Comparison of ENCODE assay signal across 1 cellular context in the genomic region with DNA sequence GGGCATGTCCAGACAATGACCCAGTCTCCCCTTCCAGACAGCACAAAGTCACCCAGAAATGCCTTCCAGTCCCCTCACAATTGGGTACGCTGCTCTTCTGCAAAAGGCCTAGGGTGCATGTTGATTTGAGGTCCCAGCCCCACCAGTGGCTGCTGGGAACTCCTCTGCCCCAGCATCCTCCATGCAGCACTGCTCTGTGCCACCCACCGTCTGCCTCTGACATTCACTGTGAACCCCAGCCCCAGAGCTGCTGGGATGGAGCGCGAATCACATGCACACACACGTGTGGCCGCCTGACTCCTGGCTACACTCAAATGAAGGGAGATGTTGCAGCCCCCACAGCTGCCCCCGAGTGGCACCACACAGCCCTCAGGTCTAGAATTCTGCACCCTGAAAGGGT.
TF ChIP-seq lines count a peak whose summit lies in the region.

No MANE protein-coding gene starts in this region.

TF ChIP-seq in GM23338, 12 proteins besides CTCF, POLR2A, EP300 and RAD21 (continued from another document):
- TF ChIP-seq, protein P1, sequence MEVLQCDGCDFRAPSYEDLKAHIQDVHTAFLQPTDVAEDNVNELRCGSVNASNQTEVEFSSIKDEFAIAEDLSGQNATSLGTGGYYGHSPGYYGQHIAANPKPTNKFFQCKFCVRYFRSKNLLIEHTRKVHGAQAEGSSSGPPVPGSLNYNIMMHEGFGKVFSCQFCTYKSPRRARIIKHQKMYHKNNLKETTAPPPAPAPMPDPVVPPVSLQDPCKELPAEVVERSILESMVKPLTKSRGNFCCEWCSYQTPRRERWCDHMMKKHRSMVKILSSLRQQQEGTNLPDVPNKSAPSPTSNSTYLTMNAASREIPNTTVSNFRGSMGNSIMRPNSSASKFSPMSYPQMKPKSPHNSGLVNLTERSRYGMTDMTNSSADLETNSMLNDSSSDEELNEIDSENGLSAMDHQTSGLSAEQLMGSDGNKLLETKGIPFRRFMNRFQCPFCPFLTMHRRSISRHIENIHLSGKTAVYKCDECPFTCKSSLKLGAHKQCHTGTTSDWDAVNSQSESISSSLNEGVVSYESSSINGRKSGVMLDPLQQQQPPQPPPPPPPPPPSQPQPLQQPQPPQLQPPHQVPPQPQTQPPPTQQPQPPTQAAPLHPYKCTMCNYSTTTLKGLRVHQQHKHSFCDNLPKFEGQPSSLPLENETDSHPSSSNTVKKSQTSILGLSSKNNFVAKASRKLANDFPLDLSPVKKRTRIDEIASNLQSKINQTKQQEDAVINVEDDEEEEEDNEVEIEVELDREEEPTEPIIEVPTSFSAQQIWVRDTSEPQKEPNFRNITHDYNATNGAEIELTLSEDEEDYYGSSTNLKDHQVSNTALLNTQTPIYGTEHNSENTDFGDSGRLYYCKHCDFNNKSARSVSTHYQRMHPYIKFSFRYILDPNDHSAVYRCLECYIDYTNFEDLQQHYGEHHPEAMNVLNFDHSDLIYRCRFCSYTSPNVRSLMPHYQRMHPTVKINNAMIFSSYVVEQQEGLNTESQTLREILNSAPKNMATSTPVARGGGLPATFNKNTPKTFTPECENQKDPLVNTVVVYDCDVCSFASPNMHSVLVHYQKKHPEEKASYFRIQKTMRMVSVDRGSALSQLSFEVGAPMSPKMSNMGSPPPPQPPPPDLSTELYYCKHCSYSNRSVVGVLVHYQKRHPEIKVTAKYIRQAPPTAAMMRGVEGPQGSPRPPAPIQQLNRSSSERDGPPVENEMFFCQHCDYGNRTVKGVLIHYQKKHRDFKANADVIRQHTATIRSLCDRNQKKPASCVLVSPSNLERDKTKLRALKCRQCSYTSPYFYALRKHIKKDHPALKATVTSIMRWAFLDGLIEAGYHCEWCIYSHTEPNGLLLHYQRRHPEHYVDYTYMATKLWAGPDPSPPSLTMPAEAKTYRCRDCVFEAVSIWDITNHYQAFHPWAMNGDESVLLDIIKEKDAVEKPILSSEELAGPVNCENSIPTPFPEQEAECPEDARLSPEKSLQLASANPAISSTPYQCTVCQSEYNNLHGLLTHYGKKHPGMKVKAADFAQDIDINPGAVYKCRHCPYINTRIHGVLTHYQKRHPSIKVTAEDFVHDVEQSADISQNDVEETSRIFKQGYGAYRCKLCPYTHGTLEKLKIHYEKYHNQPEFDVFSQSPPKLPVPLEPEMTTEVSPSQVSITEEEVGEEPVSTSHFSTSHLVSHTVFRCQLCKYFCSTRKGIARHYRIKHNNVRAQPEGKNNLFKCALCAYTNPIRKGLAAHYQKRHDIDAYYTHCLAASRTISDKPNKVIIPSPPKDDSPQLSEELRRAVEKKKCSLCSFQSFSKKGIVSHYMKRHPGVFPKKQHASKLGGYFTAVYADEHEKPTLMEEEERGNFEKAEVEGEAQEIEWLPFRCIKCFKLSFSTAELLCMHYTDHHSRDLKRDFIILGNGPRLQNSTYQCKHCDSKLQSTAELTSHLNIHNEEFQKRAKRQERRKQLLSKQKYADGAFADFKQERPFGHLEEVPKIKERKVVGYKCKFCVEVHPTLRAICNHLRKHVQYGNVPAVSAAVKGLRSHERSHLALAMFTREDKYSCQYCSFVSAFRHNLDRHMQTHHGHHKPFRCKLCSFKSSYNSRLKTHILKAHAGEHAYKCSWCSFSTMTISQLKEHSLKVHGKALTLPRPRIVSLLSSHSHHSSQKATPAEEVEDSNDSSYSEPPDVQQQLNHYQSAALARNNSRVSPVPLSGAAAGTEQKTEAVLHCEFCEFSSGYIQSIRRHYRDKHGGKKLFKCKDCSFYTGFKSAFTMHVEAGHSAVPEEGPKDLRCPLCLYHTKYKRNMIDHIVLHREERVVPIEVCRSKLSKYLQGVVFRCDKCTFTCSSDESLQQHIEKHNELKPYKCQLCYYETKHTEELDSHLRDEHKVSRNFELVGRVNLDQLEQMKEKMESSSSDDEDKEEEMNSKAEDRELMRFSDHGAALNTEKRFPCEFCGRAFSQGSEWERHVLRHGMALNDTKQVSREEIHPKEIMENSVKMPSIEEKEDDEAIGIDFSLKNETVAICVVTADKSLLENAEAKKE (CRISPR knock-in tag; IDR thresholded peaks at IDR 0.05): no peak
- no peak for TF ChIP-seq ZNF114 (CRISPR knock-in tag; IDR thresholded peaks at IDR 0.05)
- TF ChIP-seq, protein P2, sequence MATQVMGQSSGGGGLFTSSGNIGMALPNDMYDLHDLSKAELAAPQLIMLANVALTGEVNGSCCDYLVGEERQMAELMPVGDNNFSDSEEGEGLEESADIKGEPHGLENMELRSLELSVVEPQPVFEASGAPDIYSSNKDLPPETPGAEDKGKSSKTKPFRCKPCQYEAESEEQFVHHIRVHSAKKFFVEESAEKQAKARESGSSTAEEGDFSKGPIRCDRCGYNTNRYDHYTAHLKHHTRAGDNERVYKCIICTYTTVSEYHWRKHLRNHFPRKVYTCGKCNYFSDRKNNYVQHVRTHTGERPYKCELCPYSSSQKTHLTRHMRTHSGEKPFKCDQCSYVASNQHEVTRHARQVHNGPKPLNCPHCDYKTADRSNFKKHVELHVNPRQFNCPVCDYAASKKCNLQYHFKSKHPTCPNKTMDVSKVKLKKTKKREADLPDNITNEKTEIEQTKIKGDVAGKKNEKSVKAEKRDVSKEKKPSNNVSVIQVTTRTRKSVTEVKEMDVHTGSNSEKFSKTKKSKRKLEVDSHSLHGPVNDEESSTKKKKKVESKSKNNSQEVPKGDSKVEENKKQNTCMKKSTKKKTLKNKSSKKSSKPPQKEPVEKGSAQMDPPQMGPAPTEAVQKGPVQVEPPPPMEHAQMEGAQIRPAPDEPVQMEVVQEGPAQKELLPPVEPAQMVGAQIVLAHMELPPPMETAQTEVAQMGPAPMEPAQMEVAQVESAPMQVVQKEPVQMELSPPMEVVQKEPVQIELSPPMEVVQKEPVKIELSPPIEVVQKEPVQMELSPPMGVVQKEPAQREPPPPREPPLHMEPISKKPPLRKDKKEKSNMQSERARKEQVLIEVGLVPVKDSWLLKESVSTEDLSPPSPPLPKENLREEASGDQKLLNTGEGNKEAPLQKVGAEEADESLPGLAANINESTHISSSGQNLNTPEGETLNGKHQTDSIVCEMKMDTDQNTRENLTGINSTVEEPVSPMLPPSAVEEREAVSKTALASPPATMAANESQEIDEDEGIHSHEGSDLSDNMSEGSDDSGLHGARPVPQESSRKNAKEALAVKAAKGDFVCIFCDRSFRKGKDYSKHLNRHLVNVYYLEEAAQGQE (IDR thresholded peaks at IDR 0.05; ENCODE audit: unreplicated experiment): no peak
- no peak for TF ChIP-seq POLR2AphosphoS5 (IDR thresholded peaks at IDR 0.05; ENCODE audit: low read depth)
- no peak for TF ChIP-seq EZH2 (IDR thresholded peaks at IDR 0.05; ENCODE audit: low read depth, unreplicated experiment)
- no peak for TF ChIP-seq EZH2phosphoT487 (IDR thresholded peaks at IDR 0.05; ENCODE audit: unreplicated experiment)
- TF ChIP-seq CREB1 (CRISPR knock-in tag; IDR thresholded peaks at IDR 0.05; ENCODE audit: low read depth): no peak
- TF ChIP-seq, protein P3, sequence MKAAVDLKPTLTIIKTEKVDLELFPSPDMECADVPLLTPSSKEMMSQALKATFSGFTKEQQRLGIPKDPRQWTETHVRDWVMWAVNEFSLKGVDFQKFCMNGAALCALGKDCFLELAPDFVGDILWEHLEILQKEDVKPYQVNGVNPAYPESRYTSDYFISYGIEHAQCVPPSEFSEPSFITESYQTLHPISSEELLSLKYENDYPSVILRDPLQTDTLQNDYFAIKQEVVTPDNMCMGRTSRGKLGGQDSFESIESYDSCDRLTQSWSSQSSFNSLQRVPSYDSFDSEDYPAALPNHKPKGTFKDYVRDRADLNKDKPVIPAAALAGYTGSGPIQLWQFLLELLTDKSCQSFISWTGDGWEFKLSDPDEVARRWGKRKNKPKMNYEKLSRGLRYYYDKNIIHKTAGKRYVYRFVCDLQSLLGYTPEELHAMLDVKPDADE (IDR thresholded peaks at IDR 0.05): no peak
